In genomic region chr2:42446503-42447271, GRCh38 we compare ENCODE assay signal across 29 cellular contexts. TPM values are rescaled to one million over a fixed set of nuclear protein-coding genes. Genes with fewer than 3 reads are reported as not detected.
A peak's percentile ranks its signal among the peaks of the same experiment; 100 is the strongest.
DNase-seq lines count a peak whose midpoint lies in the region; ATAC-seq, FAIRE-seq and TF ChIP-seq lines count a peak whose summit lies in the region.
"Had no signal": no experiment of that assay in that cellular context is flagged by ENCODE, and none has a peak within 500 bp of the region (broad histone marks: within the 10 kb centered on the region; RNA-seq: fewer than 3 reads in every experiment).

No MANE protein-coding gene starts in this region.

- POLR2A ChIA-PET in OCI-LY7 (lab: Charles Lee) = interaction anchor here (0.5 kb wide), 1 partner anchor 254 kb away, joined by 3 read pairs; no protein-coding TSS in a partner anchor

- H3K9me3 ChIP-seq in GM23248 (ENCODE audit: low read depth) = no peaks in the 10 kb centered on the region
- no peaks in the 10 kb centered on the region for H3K9me3 ChIP-seq in pancreas
- H3K9me3 ChIP-seq in OCI-LY7 (ENCODE audit: low read length) = no peaks in the 10 kb centered on the region
- H3K9me3 ChIP-seq: adrenal gland, BLaER1, Peyer's patch had no signal

- H3K4me2 ChIP-seq in GM23248 (ENCODE audit: unreplicated experiment) = no peak overlapping the region
- no peak overlapping the region for H3K4me2 ChIP-seq in OCI-LY7 (ENCODE audit: low read length)
- H3K4me2 ChIP-seq: BLaER1 had no signal

- H2AFZ ChIP-seq in GM23248 = no peak overlapping the region
- no peak overlapping the region for H2AFZ ChIP-seq in OCI-LY7 (ENCODE audit: low read length)

- TF ChIP-seq CTCF in epithelial cell of proximal tubule (conservative IDR thresholded peaks at IDR 0.05; ENCODE audit: low read depth, low read length) (no peak), pancreas (IDR thresholded peaks at IDR 0.05) (no peak), OCI-LY7 (conservative IDR thresholded peaks at IDR 0.05; ENCODE audit: low read length) (no peak)

- ATAC-seq in pancreas (peak in 3 of 4 donors; percentile 48 to 83 (median 59)), GM18517 (IDR thresholded peaks at IDR 0.05; ENCODE audit: unreplicated experiment) (no peak)
- ATAC-seq: activated CD4-positive, alpha-beta T cell treated with anti-CD3 and anti-CD28 coated beads for 36 hours; naive thymus-derived CD8-positive, alpha-beta T cell had no signal

- H3K36me3 ChIP-seq in GM23248 (ENCODE audit: low read depth) (no peaks in the 10 kb centered on the region), pancreas (no peaks in the 10 kb centered on the region), OCI-LY7 (ENCODE audit: insufficient read depth, low read length) (no peaks in the 10 kb centered on the region)
- H3K36me3 ChIP-seq: adrenal gland, BLaER1, Peyer's patch had no signal

- H3F3A ChIP-seq in GM23248 (ENCODE audit: insufficient read depth) = no peaks in the 10 kb centered on the region

- H3K9ac ChIP-seq in GM23248 = no peak overlapping the region
- H3K9ac ChIP-seq: BLaER1 had no signal

- H3K4me1 ChIP-seq in GM23248 (ENCODE audit: insufficient read depth) (no peaks in the 10 kb centered on the region), pancreas (no peaks in the 10 kb centered on the region), OCI-LY7 (ENCODE audit: insufficient read depth, low read length, poor library complexity, severe bottlenecking) (no peaks in the 10 kb centered on the region)
- H3K4me1 ChIP-seq: adrenal gland, BLaER1, Peyer's patch had no signal

- DNase-seq in GM23248 (peak; percentile 13), NCI-H226 (peak; percentile 1), epithelial cell of proximal tubule (ENCODE audit: low read depth) (peak; percentile 63), pancreas (no peak), NCI-H1105 (lab: John Stamatoyannopoulos, UW) (no peak), amygdala (lab: John Stamatoyannopoulos, UW) (no peak), OCI-LY7 (ENCODE audit: low spot score) (no peak)
- DNase-seq: activated CD4-positive, alpha-beta T cell treated with anti-CD3 and anti-CD28 coated beads for 36 hours; activated naive CD4-positive, alpha-beta T cell; activated T-cell treated with anti-CD3 and anti-CD28 coated beads, Interleukin-2, amount 50 U/mL, for 24 hours; adrenal gland; central memory CD4-positive, alpha-beta T cell; dermis blood vessel endothelial cell; DND-41; H7; mesendoderm; naive thymus-derived CD8-positive, alpha-beta T cell; NCI-H1105 treated with DMSO at 0.1 percent for 48 hours; NCI-H524; occipital lobe; Peyer's patch; small intestine; stimulated activated CD4-positive, alpha-beta T cell treated with anti-CD3 and anti-CD28 coated beads, Interleukin-1b, Interleukin-23, amount 100 ng/mL, for 48 hours; substantia nigra had no signal

- H4K20me1 ChIP-seq in GM23248 (ENCODE audit: insufficient read depth) (no peaks in the 10 kb centered on the region), OCI-LY7 (ENCODE audit: insufficient read depth, low read length) (no peaks in the 10 kb centered on the region)
- H4K20me1 ChIP-seq: BLaER1 had no signal

- in situ Hi-C loops in GM23248 (cut with MboI) = no loop called here

- H3K27me3 ChIP-seq in GM23248 (replicated peaks; ENCODE audit: insufficient read depth) (peaks cover 19% of the 10 kb centered on the region), pancreas (no peaks in the 10 kb centered on the region)
- H3K27me3 ChIP-seq: adrenal gland, BLaER1, Peyer's patch had no signal

- H3K79me2 ChIP-seq in GM23248 (ENCODE audit: insufficient read depth) = no peaks in the 10 kb centered on the region
- H3K79me2 ChIP-seq in OCI-LY7 (ENCODE audit: insufficient read depth, low read depth, low read length) = no peaks in the 10 kb centered on the region

- intact Hi-C loops in pancreas (cut with DNase I) (no loop called here), OCI-LY7 (cut with micrococcal nuclease; ENCODE audit: unreplicated experiment) (no loop called here)

- H3K9me2 ChIP-seq in GM23248 (ENCODE audit: insufficient read depth) (no peaks in the 10 kb centered on the region), OCI-LY7 (ENCODE audit: insufficient read depth, low read length) (no peaks in the 10 kb centered on the region)

- no TSS peak for BruUV-seq in OCI-LY7 (replicated peaks; lab: Mats Ljungman, UMichigan)

- peak; percentile 5 for FAIRE-seq in pancreas (lab: Jason Lieb, UNC)
- FAIRE-seq: keratinocyte, small intestine, TTC549, urothelium cell line had no signal

- H3K4me3 ChIP-seq in GM23248 (no peak overlapping the region), epithelial cell of proximal tubule (ENCODE audit: low read depth, low read length) (no peak overlapping the region), pancreas (no peak overlapping the region), OCI-LY7 (ENCODE audit: low read depth, low read length, poor library complexity, severe bottlenecking) (no peak overlapping the region)
- H3K4me3 ChIP-seq: adrenal gland, BLaER1, Peyer's patch had no signal

- H3K27ac ChIP-seq in GM23248 = no peak overlapping the region
- peak overlapping the region in 3 of 4 donors; percentile 30 to 54 (median 50) for H3K27ac ChIP-seq in pancreas
- H3K27ac ChIP-seq in OCI-LY7 (ENCODE audit: low read depth, low read length, poor library complexity, severe bottlenecking) = no peak overlapping the region
- H3K27ac ChIP-seq: adrenal gland, BLaER1, Peyer's patch had no signal

- CTCF ChIA-PET in OCI-LY7 (lab: Charles Lee; ENCODE audit: unreplicated experiment) = no interaction called here

RNA-seq across cellular contexts. Expression of gene KCNG3, which starts 47.1 kb away (rescaled TPM):
- total RNA-seq in GM23248 (2014; rRNA removed; shearing (Covaris generic)) = not detected in 2 replicates
- polyA plus RNA-seq in GM23248 (2016; fragmentation: Nextera tagmentation; extraction: Ambion mirVana) = not detected in 2 replicates
- not detected in 2 replicates for total RNA-seq in epithelial cell of proximal tubule
- under 1 TPM; 0.23 to 0.83 (median 0.74) TPM for total RNA-seq in pancreas
- polyA plus RNA-seq in pancreas = under 1 TPM; 0.42 to 0.77 TPM
- 0.18 and 0.19 TPM in 2 replicates for total RNA-seq in OCI-LY7 (2014; rRNA removed; shearing (Covaris generic))
- total RNA-seq in OCI-LY7 (2022) = 0.08 and 0.17 TPM in 2 replicates
- total RNA-seq: dermis blood vessel endothelial cell; naive thymus-derived CD8-positive, alpha-beta T cell had no signal
- polyA plus RNA-seq: keratinocyte; naive thymus-derived CD8-positive, alpha-beta T cell had no signal

Comparison
In these comparisons a context has a peak if more than half of its experiments do, and no peak if none do; other contexts are left out.
1. DNase-seq: peak in GM23248 (single experiment), NCI-H226 (single experiment) and epithelial cell of proximal tubule (single experiment); none in pancreas (0 of 6), NCI-H1105 (single experiment), amygdala (0 of 56) and OCI-LY7 (single experiment).
2. H3K27ac ChIP-seq: peak in pancreas (3 of 4); none in GM23248 (single experiment) and OCI-LY7 (single experiment).